7 cellular contexts compared by ENCODE assay signal in the genomic region with DNA sequence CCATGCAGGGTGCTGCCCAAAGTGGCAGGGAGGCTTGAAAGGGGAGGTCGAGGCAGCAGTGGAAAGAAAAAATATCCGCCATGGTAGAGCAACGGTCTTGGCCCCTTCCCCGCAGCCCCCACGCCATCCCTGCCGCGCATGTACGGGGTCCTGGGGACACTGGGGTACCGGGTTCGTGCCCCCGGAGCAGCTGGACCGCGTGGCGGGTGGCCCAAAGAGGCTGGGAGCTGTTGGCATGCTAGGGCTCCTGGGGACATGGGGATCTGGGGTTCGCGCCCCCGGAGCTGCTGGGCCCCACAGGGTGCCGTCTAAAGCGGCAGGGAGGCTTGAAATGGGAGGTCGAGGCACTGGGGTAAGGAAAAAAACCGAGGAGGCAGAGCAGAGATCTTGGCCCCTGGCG.
"Had no signal": no experiment of that assay in that cellular context is flagged by ENCODE, and none has a peak within 500 bp of the region (broad histone marks: within the 10 kb centered on the region; RNA-seq: fewer than 3 reads in every experiment).

No MANE protein-coding gene starts in this region.

- H3K4me1 ChIP-seq: HAP-1 had no signal

- H3K27ac ChIP-seq: GM23248 had no signal

- H3K4me3 Mint-ChIP-seq: GM23338, H9, HFFc6 had no signal

- DNase-seq: GM23248, GOT3, H9, HCEC 1CT, HFFc6 had no signal

- H3K27ac Mint-ChIP-seq: GM23338, H9, HFFc6 had no signal

- H3K36me3 ChIP-seq: HAP-1 had no signal

- H3K9me3 ChIP-seq: HAP-1 had no signal

- H3K4me3 ChIP-seq: GM23248, GM23338, HAP-1 had no signal

- H3K4me1 Mint-ChIP-seq: GM23338, H9 had no signal
